In genomic region chr7:100476108-100476780, GRCh38 we compare ENCODE assay signal across 1 cellular context.
TF ChIP-seq lines count a peak whose summit lies in the region.

No MANE protein-coding gene starts in this region.

TF ChIP-seq in HCT116, 20 proteins besides CTCF, POLR2A, EP300 and RAD21 (continued from another document):
- TF ChIP-seq CBX3 (IDR thresholded peaks at IDR 0.05; ENCODE audit: low read depth) (no peak), SIN3A (IDR thresholded peaks at IDR 0.05; ENCODE audit: low read depth) (no peak), SP1 (IDR thresholded peaks at IDR 0.05; ENCODE audit: low read depth) (no peak), ELF1 (IDR thresholded peaks at IDR 0.05; ENCODE audit: borderline replicate concordance, low read depth) (no peak)
- TF ChIP-seq, protein P1, sequence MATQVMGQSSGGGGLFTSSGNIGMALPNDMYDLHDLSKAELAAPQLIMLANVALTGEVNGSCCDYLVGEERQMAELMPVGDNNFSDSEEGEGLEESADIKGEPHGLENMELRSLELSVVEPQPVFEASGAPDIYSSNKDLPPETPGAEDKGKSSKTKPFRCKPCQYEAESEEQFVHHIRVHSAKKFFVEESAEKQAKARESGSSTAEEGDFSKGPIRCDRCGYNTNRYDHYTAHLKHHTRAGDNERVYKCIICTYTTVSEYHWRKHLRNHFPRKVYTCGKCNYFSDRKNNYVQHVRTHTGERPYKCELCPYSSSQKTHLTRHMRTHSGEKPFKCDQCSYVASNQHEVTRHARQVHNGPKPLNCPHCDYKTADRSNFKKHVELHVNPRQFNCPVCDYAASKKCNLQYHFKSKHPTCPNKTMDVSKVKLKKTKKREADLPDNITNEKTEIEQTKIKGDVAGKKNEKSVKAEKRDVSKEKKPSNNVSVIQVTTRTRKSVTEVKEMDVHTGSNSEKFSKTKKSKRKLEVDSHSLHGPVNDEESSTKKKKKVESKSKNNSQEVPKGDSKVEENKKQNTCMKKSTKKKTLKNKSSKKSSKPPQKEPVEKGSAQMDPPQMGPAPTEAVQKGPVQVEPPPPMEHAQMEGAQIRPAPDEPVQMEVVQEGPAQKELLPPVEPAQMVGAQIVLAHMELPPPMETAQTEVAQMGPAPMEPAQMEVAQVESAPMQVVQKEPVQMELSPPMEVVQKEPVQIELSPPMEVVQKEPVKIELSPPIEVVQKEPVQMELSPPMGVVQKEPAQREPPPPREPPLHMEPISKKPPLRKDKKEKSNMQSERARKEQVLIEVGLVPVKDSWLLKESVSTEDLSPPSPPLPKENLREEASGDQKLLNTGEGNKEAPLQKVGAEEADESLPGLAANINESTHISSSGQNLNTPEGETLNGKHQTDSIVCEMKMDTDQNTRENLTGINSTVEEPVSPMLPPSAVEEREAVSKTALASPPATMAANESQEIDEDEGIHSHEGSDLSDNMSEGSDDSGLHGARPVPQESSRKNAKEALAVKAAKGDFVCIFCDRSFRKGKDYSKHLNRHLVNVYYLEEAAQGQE (IDR thresholded peaks at IDR 0.05; ENCODE audit: low read depth): no peak
- TF ChIP-seq, protein P2, sequence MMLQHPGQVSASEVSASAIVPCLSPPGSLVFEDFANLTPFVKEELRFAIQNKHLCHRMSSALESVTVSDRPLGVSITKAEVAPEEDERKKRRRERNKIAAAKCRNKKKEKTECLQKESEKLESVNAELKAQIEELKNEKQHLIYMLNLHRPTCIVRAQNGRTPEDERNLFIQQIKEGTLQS (IDR thresholded peaks at IDR 0.05): no peak
